ENCODE assay signal across 1 cellular context in genomic region chr9:18393340-18394130, GRCh38.
TF ChIP-seq lines count a peak whose summit lies in the region.

No MANE protein-coding gene starts in this region.

TF ChIP-seq in HepG2, 621 proteins besides CTCF, POLR2A, EP300 and RAD21 (continued from another document):
- TF ChIP-seq ZNF512B (CRISPR knock-in tag; IDR thresholded peaks at IDR 0.05; ENCODE audit: borderline replicate concordance) (no peak), MTA1 (CRISPR knock-in tag; IDR thresholded peaks at IDR 0.05; ENCODE audit: borderline replicate concordance) (no peak), CENPX (CRISPR knock-in tag; IDR thresholded peaks at IDR 0.05) (no peak), ETS1 (CRISPR knock-in tag; IDR thresholded peaks at IDR 0.05) (no peak)
